Comparison of ENCODE assay signal across 1 cellular context in genomic region chr7:130345106-130345505, GRCh38.
TF ChIP-seq lines count a peak whose summit lies in the region.

No MANE protein-coding gene starts in this region.

TF ChIP-seq in GM23338, 12 proteins besides CTCF, POLR2A, EP300 and RAD21:
- TF ChIP-seq ZNF462 (CRISPR knock-in tag; IDR thresholded peaks at IDR 0.05) (no peak), STAT1 (IDR thresholded peaks at IDR 0.05; ENCODE audit: unreplicated experiment) (no peak), EZH2 (IDR thresholded peaks at IDR 0.05; ENCODE audit: low read depth, unreplicated experiment) (no peak), ETS1 (IDR thresholded peaks at IDR 0.05) (no peak), NANOG (IDR thresholded peaks at IDR 0.05; ENCODE audit: borderline replicate concordance) (no peak), JUNB (IDR thresholded peaks at IDR 0.05; ENCODE audit: unreplicated experiment) (no peak), CREB1 (CRISPR knock-in tag; IDR thresholded peaks at IDR 0.05; ENCODE audit: low read depth) (no peak), ZNF114 (CRISPR knock-in tag; IDR thresholded peaks at IDR 0.05) (no peak), EZH2phosphoT487 (IDR thresholded peaks at IDR 0.05; ENCODE audit: unreplicated experiment) (no peak), ZNF331 (CRISPR knock-in tag; IDR thresholded peaks at IDR 0.05; ENCODE audit: low read depth) (no peak), REST (IDR thresholded peaks at IDR 0.05; ENCODE audit: unreplicated experiment) (no peak), POLR2AphosphoS5 (IDR thresholded peaks at IDR 0.05; ENCODE audit: low read depth) (no peak)
TF ChIP-seq in GM23338: peak in this region for 0.
